In genomic region chr5:157142317-157143126, GRCh38 we compare ENCODE assay signal across 8 cellular contexts. TPM values are rescaled to one million over a fixed set of nuclear protein-coding genes. Genes with fewer than 3 reads are reported as not detected.
DNase-seq lines count a peak whose midpoint lies in the region; ATAC-seq and TF ChIP-seq lines count a peak whose summit lies in the region.

A gene with protein sequence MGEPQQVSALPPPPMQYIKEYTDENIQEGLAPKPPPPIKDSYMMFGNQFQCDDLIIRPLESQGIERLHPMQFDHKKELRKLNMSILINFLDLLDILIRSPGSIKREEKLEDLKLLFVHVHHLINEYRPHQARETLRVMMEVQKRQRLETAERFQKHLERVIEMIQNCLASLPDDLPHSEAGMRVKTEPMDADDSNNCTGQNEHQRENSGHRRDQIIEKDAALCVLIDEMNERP (minus strand): TSS chr5:157142865. CDS start chr5:157139431, 3,434 bp downstream.

- H3K27ac Mint-ChIP-seq in immature natural killer cell = peak within 1 kb of the TSS; percentile 94 to 100 (median 98)

- no peak for TF ChIP-seq CTCF in AG04449 (IDR thresholded peaks at IDR 0.05; ENCODE audit: insufficient read depth, low read length, missing control alignments)
- TF ChIP-seq CTCF in WI38 (IDR thresholded peaks at IDR 0.05; ENCODE audit: low read depth, low read length) = no peak
- no peak for TF ChIP-seq CTCF in cardiac fibroblast (IDR thresholded peaks at IDR 0.05; ENCODE audit: low read depth, low read length)

- H3K4me3 Mint-ChIP-seq in immature natural killer cell = peak within 1 kb of the TSS; percentile 91 to 99 (median 95)

- DNase-seq in AG04449 (ENCODE audit: low read depth, low spot score) (peak; percentile 96), NCI-H2227 treated with DMSO at 0.1 percent for 48 hours (lab: John Stamatoyannopoulos, UW) (peak; percentile 95), cardiac fibroblast (ENCODE audit: low read depth in 2 of 2) (peak; percentile 100), immature natural killer cell (peak; percentile 96 to 98 (median 98)), smooth muscle cell of the brain vasculature (ENCODE audit: low read depth, low spot score) (peak; percentile 96)

- H3K4me3 ChIP-seq in AG04449 (ENCODE audit: low read depth, low read length) (peak within 1 kb of the TSS; percentile 97), WI38 (ENCODE audit: low read depth, low read length) (peak within 1 kb of the TSS; percentile 99), cardiac fibroblast (replicated peaks in 1 of 2; ENCODE audit: low read depth in 2 of 2, low read length in 2 of 2) (peak within 1 kb of the TSS; percentile 91 to 98)

- H3K9me3 Mint-ChIP-seq in immature natural killer cell = no peaks in the 10 kb centered on the region

- POLR2A ChIA-PET in AG04449 (lab: Yijun Ruan, JAX) = interaction anchor here (0.7 kb wide), 2 partner anchors 111 to 1418 kb away, joined by 3 to 4 read pairs; no protein-coding TSS in a partner anchor

- CTCF ChIA-PET in AG04449 (lab: Yijun Ruan, JAX) = interaction anchor here (0.9 to 2.8 kb wide), 3 partner anchors 9 to 166 kb away, joined by 3 to 22 read pairs (median 4); no protein-coding TSS in a partner anchor

- H3K27me3 Mint-ChIP-seq in immature natural killer cell (ENCODE audit: low read depth in 3 of 3) = peaks cover 7 to 15% (median 13%) of the 10 kb centered on the region in 3 donors

- peak; percentile 100 for ATAC-seq in GM18907 (IDR thresholded peaks at IDR 0.05; ENCODE audit: unreplicated experiment)
- ATAC-seq in HG03159 (IDR thresholded peaks at IDR 0.05; ENCODE audit: unreplicated experiment) = peak; percentile 100

- peaks cover 42 to 66% of the 10 kb centered on the region in 2 donors for H3K4me1 Mint-ChIP-seq in immature natural killer cell

- H3K36me3 Mint-ChIP-seq in immature natural killer cell = peaks cover 7 to 15% (median 8%) of the 10 kb centered on the region in 3 donors

RNA-seq across cellular contexts. Expression of the gene that starts here (rescaled TPM):
- 10 to 100 TPM; 14.6 to 17.9 (median 16.7) TPM for polyA plus RNA-seq in immature natural killer cell

Comparison
In these comparisons a context has a peak if more than half of its experiments do, and no peak if none do; other contexts are left out.
1. Peak in every context shown above with its lines: DNase-seq, ATAC-seq and H3K4me3 ChIP-seq.